Comparison of ENCODE assay signal across 16 cellular contexts in genomic region chr1:54265126-54265525, GRCh38.
DNase-seq lines count a peak whose midpoint lies in the region; ATAC-seq and TF ChIP-seq lines count a peak whose summit lies in the region.
"Had no signal": no experiment of that assay in that cellular context is flagged by ENCODE, and none has a peak within 500 bp of the region (broad histone marks: within the 10 kb centered on the region; RNA-seq: fewer than 3 reads in every experiment).

No MANE protein-coding gene starts in this region.

- DNase-seq in left ventricle myocardium superior: no peak
- DNase-seq in cardiac septum (ENCODE audit: low spot score): no peak
- DNase-seq in activated T-helper 1 cell treated with anti-CD3 and anti-CD28 coated beads, Interleukin-12 subunit alpha, Interleukin-12 subunit beta, Interleukin-2, Interleukin-4 antibody, amounts not matched to agents 30 ng/mL and 10 ng/mL and 1 ng/mL, durations not matched to agents 14 hours and 24 hours and 36 hours (ENCODE audit: low spot score): no peak
- DNase-seq in mucosa of descending colon: no peak
- no peak for DNase-seq in NCI-H1105 treated with DMSO at 0.1 percent for 48 hours (lab: John Stamatoyannopoulos, UW)
- no peak for DNase-seq in central memory CD4-positive, alpha-beta T cell
- DNase-seq: CD8-positive, alpha-beta T cell; DND-41; GDM1; GM23248; KG1; NCI-H1048; NCI-H1694 treated with DMSO at 0.1 percent for 48 hours; SHP77 had no signal

- no peaks in the 10 kb centered on the region for H3K36me3 ChIP-seq in mucosa of descending colon (ENCODE audit: low read depth)

- no peaks in the 10 kb centered on the region for H3K9me3 Mint-ChIP-seq in activated T-helper 1 cell treated with anti-CD3 and anti-CD28 coated beads, Interleukin-12 subunit alpha, Interleukin-12 subunit beta, Interleukin-2, Interleukin-4 antibody, amounts not matched to agents 30 ng/mL and 10 ng/mL and 1 ng/mL, durations not matched to agents 14 hours and 24 hours and 36 hours
- H3K9me3 Mint-ChIP-seq: CD8-positive, alpha-beta T cell had no signal

- H3K9me3 ChIP-seq in mucosa of descending colon: no peaks in the 10 kb centered on the region

- TF ChIP-seq CTCF in mucosa of descending colon (IDR thresholded peaks at IDR 0.05): no peak

- peaks cover 7% of the 10 kb centered on the region for H3K4me1 ChIP-seq in mucosa of descending colon (ENCODE audit: low read depth)

- no peak overlapping the region for H3K4me3 Mint-ChIP-seq in activated T-helper 1 cell treated with anti-CD3 and anti-CD28 coated beads, Interleukin-12 subunit alpha, Interleukin-12 subunit beta, Interleukin-2, Interleukin-4 antibody, amounts not matched to agents 30 ng/mL and 10 ng/mL and 1 ng/mL, durations not matched to agents 14 hours and 24 hours and 36 hours
- H3K4me3 Mint-ChIP-seq: B cell; CD8-positive, alpha-beta T cell had no signal

- no peaks in the 10 kb centered on the region for H3K27me3 Mint-ChIP-seq in activated T-helper 1 cell treated with anti-CD3 and anti-CD28 coated beads, Interleukin-12 subunit alpha, Interleukin-12 subunit beta, Interleukin-2, Interleukin-4 antibody, amounts not matched to agents 30 ng/mL and 10 ng/mL and 1 ng/mL, durations not matched to agents 14 hours and 24 hours and 36 hours (ENCODE audit: insufficient read depth)
- H3K27me3 Mint-ChIP-seq: B cell had no signal

- no peaks in the 10 kb centered on the region for H3K36me3 Mint-ChIP-seq in activated T-helper 1 cell treated with anti-CD3 and anti-CD28 coated beads, Interleukin-12 subunit alpha, Interleukin-12 subunit beta, Interleukin-2, Interleukin-4 antibody, amounts not matched to agents 30 ng/mL and 10 ng/mL and 1 ng/mL, durations not matched to agents 14 hours and 24 hours and 36 hours (ENCODE audit: low read depth)

- H3K27ac Mint-ChIP-seq in activated T-helper 1 cell treated with anti-CD3 and anti-CD28 coated beads, Interleukin-12 subunit alpha, Interleukin-12 subunit beta, Interleukin-2, Interleukin-4 antibody, amounts not matched to agents 30 ng/mL and 10 ng/mL and 1 ng/mL, durations not matched to agents 14 hours and 24 hours and 36 hours: peak overlapping the region; percentile 46
- H3K27ac Mint-ChIP-seq: B cell; CD8-positive, alpha-beta T cell had no signal

- intact Hi-C loops in left ventricle myocardium superior (cut with micrococcal nuclease): no loop called here
- intact Hi-C loops in cardiac septum (cut with DNase I): no loop called here
- intact Hi-C loops in activated T-helper 1 cell treated with anti-CD3 and anti-CD28 coated beads, Interleukin-12 subunit alpha, Interleukin-12 subunit beta, Interleukin-2, Interleukin-4 antibody, amounts not matched to agents 30 ng/mL and 10 ng/mL and 1 ng/mL, durations not matched to agents 14 hours and 24 hours and 36 hours (cut with micrococcal nuclease): no loop called here
- intact Hi-C loops in mucosa of descending colon (cut with DNase I, micrococcal nuclease): no loop called here

- ATAC-seq in left ventricle myocardium superior (peak; percentile 21), mucosa of descending colon (peak; percentile 36), GM19324 (IDR thresholded peaks at IDR 0.05; ENCODE audit: low FRiP score, unreplicated experiment) (no peak)
- ATAC-seq: CD8-positive, alpha-beta T cell had no signal

- H3K4me1 Mint-ChIP-seq in activated T-helper 1 cell treated with anti-CD3 and anti-CD28 coated beads, Interleukin-12 subunit alpha, Interleukin-12 subunit beta, Interleukin-2, Interleukin-4 antibody, amounts not matched to agents 30 ng/mL and 10 ng/mL and 1 ng/mL, durations not matched to agents 14 hours and 24 hours and 36 hours (ENCODE audit: low read depth): peaks cover 49% of the 10 kb centered on the region
- H3K4me1 Mint-ChIP-seq: B cell had no signal

- H3K4me3 ChIP-seq in mucosa of descending colon: no peak overlapping the region
- H3K4me3 ChIP-seq: GM23248 had no signal
